18 cellular contexts compared by ENCODE assay signal in the genomic region with DNA sequence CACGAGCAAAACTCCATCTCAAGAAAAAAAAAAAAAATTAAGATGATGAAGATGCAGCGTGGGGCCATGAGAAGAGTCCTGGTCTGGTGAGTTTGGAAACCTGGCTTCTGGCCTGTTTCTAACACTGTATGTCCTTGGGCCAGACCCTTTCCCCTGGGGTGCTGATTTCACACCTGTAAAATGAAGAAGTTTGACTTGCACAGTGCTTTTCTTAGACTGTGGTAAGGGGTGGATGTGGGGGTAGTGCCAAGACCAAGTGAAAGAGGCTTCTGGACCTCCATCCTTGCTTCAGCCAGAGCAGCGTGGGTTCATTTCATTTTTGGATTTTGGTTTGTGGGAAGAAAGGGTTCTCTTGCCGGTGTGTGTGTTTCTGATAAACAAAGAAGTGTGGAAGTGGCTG. TPM values are rescaled to one million over a fixed set of nuclear protein-coding genes. Genes with fewer than 3 reads are reported as not detected.
DNase-seq lines count a peak whose midpoint lies in the region; ATAC-seq and TF ChIP-seq lines count a peak whose summit lies in the region.
"Had no signal": no experiment of that assay in that cellular context is flagged by ENCODE, and none has a peak within 500 bp of the region (broad histone marks: within the 10 kb centered on the region; RNA-seq: fewer than 3 reads in every experiment).

No MANE protein-coding gene starts in this region.

- no peak overlapping the region for H3K4me3 ChIP-seq in NB4 (ENCODE audit: low read depth, low read length)
- H3K4me3 ChIP-seq: body of pancreas, HAP-1, smooth muscle cell, upper lobe of right lung had no signal

- DNase-seq in CD14-positive monocyte (ENCODE audit: low spot score) (no peak), NB4 (ENCODE audit: low read depth) (peak; percentile 71), NCI-H748 treated with DMSO at 0.1 percent for 48 hours (lab: John Stamatoyannopoulos, UW) (no peak), NCI-H2029 (lab: John Stamatoyannopoulos, UW) (no peak)
- no peak for DNase-seq in activated T-helper 2 cell treated with anti-CD3 and anti-CD28 coated beads, Interferon-gamma antibody, Interleukin-2, Interleukin-4, amounts not matched to agents 10 μg/mL and 5 μg/mL and 100 μg/mL, durations not matched to agents 14 hours and 24 hours and 36 hours (ENCODE audit: low spot score)
- DNase-seq in naive thymus-derived CD8-positive, alpha-beta T cell, result no peak
- DNase-seq: activated CD4-positive, alpha-beta T cell treated with anti-CD3 and anti-CD28 coated beads, Interleukin-2, amount 50 U/mL, for 4 hours; activated naive CD4-positive, alpha-beta T cell treated with anti-CD3 and anti-CD28 coated beads, Interleukin-2, amount 50 U/mL, for 16 hours; body of pancreas; KBM-7; NCI-H2081; NCI-H524; stimulated activated CD4-positive, alpha-beta T cell treated with anti-CD3 and anti-CD28 coated beads, Interleukin-4, amount 100 ng/mL, for 1 hour; upper lobe of right lung had no signal

- TF ChIP-seq POLR2A in NB4 (IDR thresholded peaks at IDR 0.05; ENCODE audit: extremely low read depth, insufficient read length), result no peak

- peaks cover 0 to 2% (median 0%) of the 10 kb centered on the region in 7 donors for H3K9me3 Mint-ChIP-seq in CD14-positive monocyte
- no peaks in the 10 kb centered on the region for H3K9me3 Mint-ChIP-seq in activated T-helper 2 cell treated with anti-CD3 and anti-CD28 coated beads, Interferon-gamma antibody, Interleukin-2, Interleukin-4, amounts not matched to agents 10 μg/mL and 5 μg/mL and 100 μg/mL, durations not matched to agents 14 hours and 24 hours and 36 hours
- no peaks in the 10 kb centered on the region for H3K9me3 Mint-ChIP-seq in naive thymus-derived CD8-positive, alpha-beta T cell

- H3K4me3 Mint-ChIP-seq in CD14-positive monocyte, result peak overlapping the region in 1 of 2 donors; percentile 60
- no peak overlapping the region for H3K4me3 Mint-ChIP-seq in activated T-helper 2 cell treated with anti-CD3 and anti-CD28 coated beads, Interferon-gamma antibody, Interleukin-2, Interleukin-4, amounts not matched to agents 10 μg/mL and 5 μg/mL and 100 μg/mL, durations not matched to agents 14 hours and 24 hours and 36 hours (ENCODE audit: low read depth)
- peak overlapping the region in 1 of 10 donors; percentile 8 for H3K4me3 Mint-ChIP-seq in naive thymus-derived CD8-positive, alpha-beta T cell

- TF ChIP-seq CTCF in CD14-positive monocyte (IDR thresholded peaks at IDR 0.05) (no peak), NB4 (IDR thresholded peaks at IDR 0.05; ENCODE audit: low read depth, low read length) (no peak)

- intact Hi-C loops in CD14-positive monocyte (cut with micrococcal nuclease), result loop anchor here in 1 of 2 donors (5.0 kb wide), 1 partner anchor 85 kb away; no protein-coding TSS in a partner anchor
- intact Hi-C loops in activated T-helper 2 cell treated with anti-CD3 and anti-CD28 coated beads, Interferon-gamma antibody, Interleukin-2, Interleukin-4, amounts not matched to agents 10 μg/mL and 5 μg/mL and 100 μg/mL, durations not matched to agents 14 hours and 24 hours and 36 hours (cut with micrococcal nuclease), result no loop called here

- no peak for ATAC-seq in naive thymus-derived CD8-positive, alpha-beta T cell
- ATAC-seq in GM19395 (IDR thresholded peaks at IDR 0.05; ENCODE audit: unreplicated experiment), result no peak
- no peak for ATAC-seq in HG02759 (IDR thresholded peaks at IDR 0.05; ENCODE audit: unreplicated experiment)
- ATAC-seq: body of pancreas, upper lobe of right lung had no signal

- POLR2A ChIA-PET in naive thymus-derived CD8-positive, alpha-beta T cell (lab: Charles Lee), result interaction anchor here (1.2 kb wide), 1 partner anchor 11 kb away, joined by 4 read pairs; no protein-coding TSS in a partner anchor

- H3K27me3 Mint-ChIP-seq in CD14-positive monocyte (ENCODE audit: low read depth in 3 of 3), result peaks cover 0 to 2% (median 0%) of the 10 kb centered on the region in 3 donors
- H3K27me3 Mint-ChIP-seq in activated T-helper 2 cell treated with anti-CD3 and anti-CD28 coated beads, Interferon-gamma antibody, Interleukin-2, Interleukin-4, amounts not matched to agents 10 μg/mL and 5 μg/mL and 100 μg/mL, durations not matched to agents 14 hours and 24 hours and 36 hours (ENCODE audit: low read depth), result no peaks in the 10 kb centered on the region
- H3K27me3 Mint-ChIP-seq in naive thymus-derived CD8-positive, alpha-beta T cell, result no peaks in the 10 kb centered on the region

- H3K36me3 Mint-ChIP-seq in CD14-positive monocyte, result peaks cover 26 to 28% of the 10 kb centered on the region in 2 donors
- peaks cover 43% of the 10 kb centered on the region for H3K36me3 Mint-ChIP-seq in activated T-helper 2 cell treated with anti-CD3 and anti-CD28 coated beads, Interferon-gamma antibody, Interleukin-2, Interleukin-4, amounts not matched to agents 10 μg/mL and 5 μg/mL and 100 μg/mL, durations not matched to agents 14 hours and 24 hours and 36 hours (ENCODE audit: low read depth)
- H3K36me3 Mint-ChIP-seq in naive thymus-derived CD8-positive, alpha-beta T cell, result no peaks in the 10 kb centered on the region

- peaks cover 91% of the 10 kb centered on the region for H3K4me1 Mint-ChIP-seq in CD14-positive monocyte
- H3K4me1 Mint-ChIP-seq in activated T-helper 2 cell treated with anti-CD3 and anti-CD28 coated beads, Interferon-gamma antibody, Interleukin-2, Interleukin-4, amounts not matched to agents 10 μg/mL and 5 μg/mL and 100 μg/mL, durations not matched to agents 14 hours and 24 hours and 36 hours (ENCODE audit: low read depth), result peaks cover 59% of the 10 kb centered on the region
- H3K4me1 Mint-ChIP-seq in naive thymus-derived CD8-positive, alpha-beta T cell, result peaks cover 21 to 78% (median 41%) of the 10 kb centered on the region in 4 donors

- peak overlapping the region; percentile 52 to 93 (median 85) for H3K27ac Mint-ChIP-seq in CD14-positive monocyte
- peak overlapping the region; percentile 35 for H3K27ac Mint-ChIP-seq in activated T-helper 2 cell treated with anti-CD3 and anti-CD28 coated beads, Interferon-gamma antibody, Interleukin-2, Interleukin-4, amounts not matched to agents 10 μg/mL and 5 μg/mL and 100 μg/mL, durations not matched to agents 14 hours and 24 hours and 36 hours
- H3K27ac Mint-ChIP-seq in naive thymus-derived CD8-positive, alpha-beta T cell, result peak overlapping the region in 6 of 10 donors; percentile 1 to 77 (median 7)

RNA-seq across cellular contexts. Expression of a gene that starts 42.1 kb away (rescaled TPM):
- 10 to 100 TPM in 1 of 2 donors, 1 to 10 TPM in 1; 10.0 to 14.6 TPM for polyA plus RNA-seq in CD14-positive monocyte
- 50.9 and 53.2 TPM in 2 replicates for total RNA-seq in activated T-helper 2 cell treated with anti-CD3 and anti-CD28 coated beads, Interferon-gamma antibody, Interleukin-2, Interleukin-4, amounts not matched to agents 10 μg/mL and 5 μg/mL and 100 μg/mL, durations not matched to agents 14 hours and 24 hours and 36 hours
- 10 to 100 TPM; 21.7 to 23.7 TPM for total RNA-seq in naive thymus-derived CD8-positive, alpha-beta T cell
- 10 to 100 TPM in 1 of 3 donors, 1 to 10 TPM in 2; 4.3 to 10.2 (median 5.3) TPM for polyA plus RNA-seq in naive thymus-derived CD8-positive, alpha-beta T cell

Comparison
In these comparisons a context has a peak if more than half of its experiments do, and no peak if none do; other contexts are left out.
1. H3K27ac Mint-ChIP-seq: peak in every context shown above with its lines; median percentile 85 in CD14-positive monocyte; 35 in activated T-helper 2 cell treated with anti-CD3 and anti-CD28 coated beads, Interferon-gamma antibody, Interleukin-2, Interleukin-4, amounts not matched to agents 10 μg/mL and 5 μg/mL and 100 μg/mL, durations not matched to agents 14 hours and 24 hours and 36 hours; 7 in naive thymus-derived CD8-positive, alpha-beta T cell.